In the genomic region with DNA sequence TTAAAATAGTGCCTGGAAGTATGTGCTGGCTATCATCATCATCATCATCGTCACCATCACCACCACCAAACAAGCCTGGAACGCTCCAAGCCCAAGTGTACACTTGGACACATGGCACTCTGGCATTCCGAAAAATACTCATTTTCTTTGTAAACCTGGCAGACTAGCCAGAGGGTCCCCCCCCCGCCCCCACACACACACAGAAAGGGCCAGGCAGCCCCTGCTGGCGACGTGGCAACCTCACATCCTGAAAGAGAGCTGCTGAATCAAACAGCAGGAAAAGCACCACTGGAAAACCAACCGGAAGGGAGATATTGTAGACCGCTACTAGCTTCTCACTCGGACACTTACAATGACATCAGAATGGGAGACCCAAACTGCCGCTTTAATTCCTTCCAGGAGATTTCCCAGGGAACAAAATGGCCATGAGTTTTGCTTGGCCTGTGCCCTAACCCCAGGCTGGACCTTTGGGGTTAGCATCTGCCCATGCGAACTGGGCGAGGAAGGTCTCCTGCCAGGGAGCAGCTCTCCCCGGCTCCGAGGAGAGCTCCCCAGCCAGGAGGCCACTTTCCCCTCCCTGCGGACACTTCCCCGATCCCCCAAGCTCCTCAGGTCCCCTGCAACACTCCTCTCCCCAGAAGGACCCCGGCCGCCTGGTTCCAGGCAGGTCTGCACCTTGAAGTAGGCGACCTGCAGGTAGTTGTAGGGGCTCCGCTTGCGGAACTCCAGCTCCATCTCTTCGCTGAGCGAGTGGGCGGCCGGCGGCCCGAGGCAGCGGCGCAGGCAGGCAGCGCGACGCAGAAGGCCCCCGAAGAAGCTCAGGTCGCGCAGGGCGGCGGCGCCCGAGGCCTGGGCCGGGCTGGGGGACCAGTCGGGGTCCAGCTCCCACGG, we compare ENCODE assay signal across 8 cellular contexts. TPM values are rescaled to one million over a fixed set of nuclear protein-coding genes. Genes with fewer than 3 reads are reported as not detected.
DNase-seq lines count a peak whose midpoint lies in the region; ATAC-seq, FAIRE-seq and TF ChIP-seq lines count a peak whose summit lies in the region.

No MANE protein-coding gene starts in this region.

- H3K4me3 ChIP-seq in GM23248 (peak overlapping the region; percentile 88), SJCRH30 (peak overlapping the region; percentile 84), GM12878 (peak overlapping the region; percentile 95), small intestine (ENCODE audit: low read depth in 1 of 2, low read length in 2 of 2) (peak overlapping the region; percentile 67 to 97)

- TF ChIP-seq EP300 in GM12878 (IDR thresholded peaks at IDR 0.05; ENCODE audit: borderline replicate concordance in 1 of 2, control insufficient read depth in 1 of 2, low read depth in 2 of 2, low read length in 2 of 2) = no peak

- DNase-seq in G401 (ENCODE audit: low spot score) = peak; percentile 49
- peak; percentile 86 for DNase-seq in GM23248
- DNase-seq in KBM-7 = peak; percentile 65
- DNase-seq in SJCRH30 = peak; percentile 76 to 85
- DNase-seq in GM12878 (ENCODE audit: low read depth, low spot score) = no peak
- DNase-seq in immature natural killer cell = peak in 2 of 3 donors; percentile 8 to 15
- peak; percentile 21 for DNase-seq in small intestine
- DNase-seq in GOT3 (lab: John Stamatoyannopoulos, UW) = no peak

- no peak for TF ChIP-seq POLR2A in GM12878 (IDR thresholded peaks at IDR 0.05; ENCODE audit: low read depth, low read length)

- H3K36me3 ChIP-seq in GM23248 (ENCODE audit: low read depth) (peaks cover 5% of the 10 kb centered on the region), SJCRH30 (0 out of 2 replicates have a peak, but pooled peaks cover 6% of the 10 kb centered on the region), GM12878 (ENCODE audit: control insufficient read depth in 2 of 2, insufficient read depth in 2 of 2, low read length in 1 of 2) (peaks cover 0 to 6% of the 10 kb centered on the region in 2 experiments; a peak in 1 of 4 replicates), small intestine (ENCODE audit: control insufficient read depth in 2 of 2, insufficient read depth in 2 of 2, low read length in 2 of 2) (no peaks in the 10 kb centered on the region)

- peaks cover 0 to 5% (median 2%) of the 10 kb centered on the region in 3 donors for H3K27me3 Mint-ChIP-seq in immature natural killer cell (ENCODE audit: low read depth in 3 of 3)

- no peaks in the 10 kb centered on the region for H3K9me2 ChIP-seq in GM23248 (ENCODE audit: insufficient read depth)

- 1% methylated on average over 22 to 41 of the region's 42 CpGs for WGBS in GM23248 (ENCODE audit: low coverage in 1 of 2, low lambda C conversion rate in 2 of 2, missing lambda C conversion rate in 2 of 2), 2 experiments
- 1% methylated on average over 42 of the region's 42 CpGs for WGBS in GM12878 (ENCODE audit: insufficient coverage, insufficient replicate concordance, low lambda C conversion rate, missing lambda C conversion rate)
- 1 to 2% (median 2%) methylated on average over 37 to 42 of the region's 42 CpGs for WGBS in small intestine, 3 donors

- RAD21 ChIA-PET in GM12878 (lab: Charles Lee; ENCODE audit: unreplicated experiment) = interaction anchor here (0.6 to 4.3 kb wide), 20 partner anchors 9 to 434 kb away, joined by 3 to 25 read pairs (median 5); a partner anchor contains a TSS

- H3K9ac ChIP-seq in GM23248 (peak overlapping the region; percentile 90), GM12878 (ENCODE audit: control insufficient read depth, insufficient read depth, low read length) (peak overlapping the region; percentile 84)

- CTCF ChIA-PET in GM12878 (lab: Yijun Ruan, JAX) = interaction anchor here (0.7 to 3.5 kb wide), 14 partner anchors 9 to 432 kb away, joined by 3 to 21 read pairs (median 4); a partner anchor contains a TSS

- H3F3A ChIP-seq in GM23248 (ENCODE audit: insufficient read depth) = peaks cover 18% of the 10 kb centered on the region

- H3K9me3 Mint-ChIP-seq in immature natural killer cell = no peaks in the 10 kb centered on the region

- SMC1A ChIA-PET in GM12878 (lab: Charles Lee; ENCODE audit: uncharacterized antibody, unreplicated experiment) = interaction anchor here (0.6 to 4.0 kb wide), 15 partner anchors 10 to 308 kb away, joined by 3 to 21 read pairs (median 4); a partner anchor contains a TSS

- H3K79me2 ChIP-seq in GM23248 (ENCODE audit: insufficient read depth) (peaks cover 96% of the 10 kb centered on the region), GM12878 (ENCODE audit: control insufficient read depth, insufficient read depth, low read length) (peaks cover 62% of the 10 kb centered on the region)

- 0 out of 2 replicates have a peak, but pooled peaks have one; percentile 6 for TF ChIP-seq RAD21 in GM12878 (IDR thresholded peaks at IDR 0.05; ENCODE audit: insufficient read depth, low read depth, low read length)

- H3K9me3 ChIP-seq in GM23248 (ENCODE audit: low read depth) (no peaks in the 10 kb centered on the region), SJCRH30 (replicated peaks) (no peaks in the 10 kb centered on the region), GM12878 (replicated peaks; ENCODE audit: control insufficient read depth, insufficient read depth, low read length) (no peaks in the 10 kb centered on the region), small intestine (ENCODE audit: control insufficient read depth, low read depth) (no peaks in the 10 kb centered on the region)

- H3K4me3 Mint-ChIP-seq in immature natural killer cell = no peak overlapping the region

- H3K27ac Mint-ChIP-seq in immature natural killer cell = peak overlapping the region in 1 of 6 donors; percentile 3

- TF ChIP-seq CTCF in GM12878 (IDR thresholded peaks at IDR 0.05 in 2 of 3, conservative IDR thresholded peaks at IDR 0.05 in 1 of 3; ENCODE audit: control insufficient read depth in 2 of 3, extremely low read depth in 1 of 3, insufficient read depth in 1 of 3, low read depth in 3 of 3, low read length in 3 of 3) = peak; percentile 37 to 60 (median 46); a peak in 5 of 6 replicates

- ATAC-seq in GM12878 = peak; percentile 45

- H3K27me3 ChIP-seq in GM23248 (replicated peaks; ENCODE audit: insufficient read depth) (no peaks in the 10 kb centered on the region), SJCRH30 (no peaks in the 10 kb centered on the region), GM12878 (replicated peaks in 1 of 2; ENCODE audit: control insufficient read depth in 2 of 2, insufficient read depth in 2 of 2, low read length in 1 of 2) (no peaks in the 10 kb centered on the region), small intestine (ENCODE audit: control insufficient read depth in 2 of 2, insufficient read depth in 2 of 2, low read length in 2 of 2) (no peaks in the 10 kb centered on the region)

- peaks cover 33% of the 10 kb centered on the region in 2 donors for H3K4me1 Mint-ChIP-seq in immature natural killer cell

- no TSS peak for BruUV-seq in GM12878 (replicated peaks; lab: Mats Ljungman, UMichigan)

- peaks cover 0 to 6% (median 5%) of the 10 kb centered on the region in 3 donors for H3K36me3 Mint-ChIP-seq in immature natural killer cell

- FAIRE-seq in GM12878 (lab: Jason Lieb, UNC) (no peak), small intestine (lab: Jason Lieb, UNC) (no peak)

- peaks cover 21% of the 10 kb centered on the region for H3K4me1 ChIP-seq in GM23248 (ENCODE audit: insufficient read depth)
- H3K4me1 ChIP-seq in SJCRH30 = peaks cover 10% of the 10 kb centered on the region
- H3K4me1 ChIP-seq in GM12878 (ENCODE audit: control insufficient read depth, insufficient read depth, low read length) = peaks cover 4% of the 10 kb centered on the region; the same call in 1 of the 2 replicates
- peaks cover 0 to 11% of the 10 kb centered on the region in 2 donors for H3K4me1 ChIP-seq in small intestine (ENCODE audit: control insufficient read depth in 2 of 2, insufficient read depth in 1 of 2, low read depth in 1 of 2, low read length in 1 of 2)

- H4K20me1 ChIP-seq in GM23248 (ENCODE audit: insufficient read depth) (no peaks in the 10 kb centered on the region; the same call in 1 of the 2 replicates), GM12878 (ENCODE audit: control insufficient read depth, insufficient read depth) (no peaks in the 10 kb centered on the region)

- H3K4me2 ChIP-seq in GM23248 (ENCODE audit: unreplicated experiment) (peak overlapping the region; percentile 91), GM12878 (ENCODE audit: control insufficient read depth, insufficient read depth) (peak overlapping the region; percentile 76)

- peak overlapping the region; percentile 71 for H2AFZ ChIP-seq in GM23248
- H2AFZ ChIP-seq in GM12878 (ENCODE audit: control insufficient read depth, low read depth, low read length) = peak overlapping the region; percentile 94

- POLR2A ChIA-PET in GM12878 (lab: Charles Lee) = interaction anchor here (0.5 to 3.8 kb wide), 35 partner anchors 9 to 1477 kb away, joined by 3 to 53 read pairs (median 5); a partner anchor contains a TSS

- intact Hi-C loops in GM12878 (cut with micrococcal nuclease; ENCODE audit: unreplicated experiment) = loop anchor here (2.0 to 5.0 kb wide), 3 partner anchors 51 to 84 kb away; a partner anchor contains a TSS

- in situ Hi-C loops in G401 (cut with HindIII; ENCODE audit: low sequenced_read_pairs) (no loop called here), GM23248 (cut with MboI) (no loop called here), KBM-7 (cut with MboI; ENCODE audit: low pct_unique_long_range_greater_than_20kb, low sequenced_read_pairs) (no loop called here), GM12878 (cut with MboI) (no loop called here)

- H3K27ac ChIP-seq in GM23248 = peak overlapping the region; percentile 80
- peak overlapping the region; percentile 7; the same call in 1 of the 2 replicates for H3K27ac ChIP-seq in SJCRH30
- peak overlapping the region; percentile 57 for H3K27ac ChIP-seq in GM12878 (ENCODE audit: control insufficient read depth, insufficient read depth)
- H3K27ac ChIP-seq in small intestine (ENCODE audit: low read depth in 1 of 2, low read length in 1 of 2) = peak overlapping the region; percentile 16 to 86

RNA-seq across cellular contexts. Expression of a gene that starts 0.8 kb away (rescaled TPM):
- 27.2 and 32.5 TPM in 2 replicates for total RNA-seq in G401 (2014; rRNA removed; shearing (Covaris generic))
- total RNA-seq in GM23248 (2014; rRNA removed; shearing (Covaris generic)) = 222 and 257 TPM in 2 replicates
- polyA plus RNA-seq in GM23248 (2016; fragmentation: Nextera tagmentation; extraction: Ambion mirVana) (194 and 197 TPM in 2 replicates), GM12878 (2011; rRNA removed) (18.0 and 28.8 TPM in 2 replicates), GM12878 (2014; fragmentation: Illumina TruSeq; extraction: Trizol) (21.3 and 23.2 TPM in 2 replicates), GM12878 (2014; fragmentation: Nextera tagmentation; extraction: Ambion mirVana) (1 to 10 TPM in 1 of 2 experiments, under 1 TPM in 1; 0.72 to 3.1 TPM), GM12878 (2014; rRNA removed) (31.4 and 34.9 TPM in 2 replicates), GM12878 (2016; fragmentation: Nextera tagmentation; extraction: Ambion mirVana) (10 to 100 TPM; 25.7 to 26.9 TPM), immature natural killer cell (10 to 100 TPM; 11.8 to 20.8 (median 17.3) TPM), small intestine (10 to 100 TPM in 1 of 3 donors, 1 to 10 TPM in 2; 4.3 to 16.4 (median 6.5) TPM)
- 47.2 and 47.8 TPM in 2 replicates for total RNA-seq in SJCRH30 (2014; rRNA removed; shearing (Covaris generic))
- total RNA-seq in GM12878 (2013; cell fraction: nucleolus; rRNA removed) = 58.7 and 59.7 TPM in 2 replicates
- total RNA-seq in GM12878 (2014; rRNA removed) (25.7 and 26.3 TPM in 2 replicates), GM12878 (2014; rRNA removed; fragmentation: Illumina TruSeq; extraction: Trizol) (15.3 and 16.3 TPM in 2 replicates), GM12878 (2021) (40.1 and 42.4 TPM in 2 replicates)
- polyA plus RNA-seq in GM12878 (2011; ENCODE audit: low read depth) = 9.4 TPM
- 31.3 and 45.3 TPM in 2 replicates for polyA plus RNA-seq in GM12878 (2011; cell fraction: cytosol; rRNA removed)
- polyA plus RNA-seq in GM12878 (2011; cell fraction: nucleus; rRNA removed) = 260 and 270 TPM in 2 replicates
- polyA plus RNA-seq in GM12878 (2012) = 16.4 and 22.4 TPM in 2 replicates
- 28.2 and 32.0 TPM in 2 replicates for polyA minus RNA-seq in GM12878 (2011; rRNA and poly(A)+ RNA removed)
- polyA minus RNA-seq in GM12878 (2011; cell fraction: cytosol; rRNA and poly(A)+ RNA removed) = 10.7 and 12.6 TPM in 2 replicates
- 47.3 and 60.6 TPM in 2 replicates for polyA minus RNA-seq in GM12878 (2011; cell fraction: nucleus; rRNA and poly(A)+ RNA removed)

RNA-seq across cellular contexts. Expression of a gene that starts 1.0 kb away (rescaled TPM):
- total RNA-seq in G401 (2014; rRNA removed; shearing (Covaris generic)) = 4.7 and 9.2 TPM in 2 replicates
- total RNA-seq in GM23248 (2014; rRNA removed; shearing (Covaris generic)) = 2.7 and 3.4 TPM in 2 replicates
- polyA plus RNA-seq in GM23248 (2016; fragmentation: Nextera tagmentation; extraction: Ambion mirVana) (8.1 and 10.5 TPM in 2 replicates), GM12878 (2011; rRNA removed) (9.7 and 11.8 TPM in 2 replicates), GM12878 (2014; fragmentation: Illumina TruSeq; extraction: Trizol) (4.5 and 8.7 TPM in 2 replicates), GM12878 (2014; fragmentation: Nextera tagmentation; extraction: Ambion mirVana) (1 to 10 TPM; 1.2 to 3.3 TPM), GM12878 (2014; rRNA removed) (4.6 and 5.1 TPM in 2 replicates), GM12878 (2016; fragmentation: Nextera tagmentation; extraction: Ambion mirVana) (10 to 100 TPM in 1 of 2 experiments, 1 to 10 TPM in 1; 8.1 to 10.7 TPM), immature natural killer cell (1 to 10 TPM; 4.7 to 8.8 (median 5.9) TPM), small intestine (1 to 10 TPM; 3.9 to 5.4 (median 4.6) TPM)
- 3.5 and 3.8 TPM in 2 replicates for total RNA-seq in SJCRH30 (2014; rRNA removed; shearing (Covaris generic))
- total RNA-seq in GM12878 (2013; cell fraction: nucleolus; rRNA removed) = 19.2 and 22.0 TPM in 2 replicates
- total RNA-seq in GM12878 (2014; rRNA removed) (5.0 and 5.7 TPM in 2 replicates), GM12878 (2014; rRNA removed; fragmentation: Illumina TruSeq; extraction: Trizol) (6.5 and 7.9 TPM in 2 replicates), GM12878 (2021) (4.4 and 7.0 TPM in 2 replicates)
- 2.5 TPM for polyA plus RNA-seq in GM12878 (2011; ENCODE audit: low read depth)
- polyA plus RNA-seq in GM12878 (2011; cell fraction: cytosol; rRNA removed) = 5.9 and 9.3 TPM in 2 replicates
- polyA plus RNA-seq in GM12878 (2011; cell fraction: nucleus; rRNA removed) = 5.0 and 8.3 TPM in 2 replicates
- polyA plus RNA-seq in GM12878 (2012) = 4.8 and 5.2 TPM in 2 replicates
- polyA minus RNA-seq in GM12878 (2011; rRNA and poly(A)+ RNA removed) = 3.7 and 3.9 TPM in 2 replicates
- polyA minus RNA-seq in GM12878 (2011; cell fraction: cytosol; rRNA and poly(A)+ RNA removed) = 0.53 and 0.94 TPM in 2 replicates
- polyA minus RNA-seq in GM12878 (2011; cell fraction: nucleus; rRNA and poly(A)+ RNA removed) = 2.8 and 7.2 TPM in 2 replicates

RNA-seq across cellular contexts. Expression of a gene that starts 18.7 kb away (rescaled TPM):
- total RNA-seq in G401 (2014; rRNA removed; shearing (Covaris generic)) = 0.80 TPM in 1 of 2 replicates, not detected in the other
- not detected in 2 replicates for total RNA-seq in GM23248 (2014; rRNA removed; shearing (Covaris generic))
- polyA plus RNA-seq in GM23248 (2016; fragmentation: Nextera tagmentation; extraction: Ambion mirVana) = 0.14 TPM in 1 of 2 replicates, not detected in the other
- total RNA-seq in SJCRH30 (2014; rRNA removed; shearing (Covaris generic)) = 0.05 and 0.06 TPM in 2 replicates
- 0.54 and 0.78 TPM in 2 replicates for total RNA-seq in GM12878 (2013; cell fraction: nucleolus; rRNA removed)
- 0.05 and 0.06 TPM in 2 replicates for total RNA-seq in GM12878 (2014; rRNA removed)
- 0.04 and 0.09 TPM in 2 replicates for total RNA-seq in GM12878 (2014; rRNA removed; fragmentation: Illumina TruSeq; extraction: Trizol)
- total RNA-seq in GM12878 (2021) = 0.13 and 0.18 TPM in 2 replicates
- 0.07 TPM for polyA plus RNA-seq in GM12878 (2011; ENCODE audit: low read depth)
- polyA plus RNA-seq in GM12878 (2011; rRNA removed) = 0.07 and 0.12 TPM in 2 replicates
- polyA plus RNA-seq in GM12878 (2011; cell fraction: cytosol; rRNA removed) = 0.03 and 0.04 TPM in 2 replicates
- polyA plus RNA-seq in GM12878 (2011; cell fraction: nucleus; rRNA removed) = 0.21 and 0.32 TPM in 2 replicates
- 0.11 and 0.18 TPM in 2 replicates for polyA plus RNA-seq in GM12878 (2012)
- 0.06 TPM in 1 of 2 replicates, not detected in the other for polyA plus RNA-seq in GM12878 (2014; fragmentation: Illumina TruSeq; extraction: Trizol)
- under 1 TPM; 0.02 to 0.06 TPM for polyA plus RNA-seq in GM12878 (2014; fragmentation: Nextera tagmentation; extraction: Ambion mirVana)
- 0.03 and 0.06 TPM in 2 replicates for polyA plus RNA-seq in GM12878 (2014; rRNA removed)
- polyA plus RNA-seq in GM12878 (2016; fragmentation: Nextera tagmentation; extraction: Ambion mirVana) = under 1 TPM in 1 of 2 experiments, not detected in 1; 0.26 TPM
- polyA minus RNA-seq in GM12878 (2011; rRNA and poly(A)+ RNA removed) = 0.05 TPM in 1 of 2 replicates, not detected in the other
- polyA minus RNA-seq in GM12878 (2011; cell fraction: cytosol; rRNA and poly(A)+ RNA removed) = not detected in 2 replicates
- 0.24 TPM in 1 of 2 replicates, not detected in the other for polyA minus RNA-seq in GM12878 (2011; cell fraction: nucleus; rRNA and poly(A)+ RNA removed)
- under 1 TPM in 1 of 3 donors, not detected in 2; 0.14 TPM for polyA plus RNA-seq in immature natural killer cell
- polyA plus RNA-seq in small intestine = under 1 TPM in 1 of 3 donors, not detected in 2; 0.03 TPM

RNA-seq across cellular contexts. Expression of a gene that starts 26.0 kb away (rescaled TPM):
- 0.03 TPM in 1 of 2 replicates, not detected in the other for total RNA-seq in G401 (2014; rRNA removed; shearing (Covaris generic))
- total RNA-seq in GM23248 (2014; rRNA removed; shearing (Covaris generic)) = not detected in 2 replicates
- polyA plus RNA-seq in GM23248 (2016; fragmentation: Nextera tagmentation; extraction: Ambion mirVana) (not detected in 2 replicates), GM12878 (2011; rRNA removed) (not detected in 2 replicates), GM12878 (2014; fragmentation: Illumina TruSeq; extraction: Trizol) (not detected in 2 replicates), GM12878 (2014; fragmentation: Nextera tagmentation; extraction: Ambion mirVana) (not detected), GM12878 (2014; rRNA removed) (not detected in 2 replicates), GM12878 (2016; fragmentation: Nextera tagmentation; extraction: Ambion mirVana) (not detected), immature natural killer cell (not detected), small intestine (under 1 TPM in 1 of 3 donors, not detected in 2; 0.18 TPM)
- total RNA-seq in SJCRH30 (2014; rRNA removed; shearing (Covaris generic)) = 0.12 and 0.23 TPM in 2 replicates
- not detected in 2 replicates for total RNA-seq in GM12878 (2013; cell fraction: nucleolus; rRNA removed)
- total RNA-seq in GM12878 (2014; rRNA removed) (not detected in 2 replicates), GM12878 (2014; rRNA removed; fragmentation: Illumina TruSeq; extraction: Trizol) (not detected in 2 replicates), GM12878 (2021) (not detected in 2 replicates)
- not detected for polyA plus RNA-seq in GM12878 (2011; ENCODE audit: low read depth)
- polyA plus RNA-seq in GM12878 (2011; cell fraction: cytosol; rRNA removed) = not detected in 2 replicates
- polyA plus RNA-seq in GM12878 (2011; cell fraction: nucleus; rRNA removed) = not detected in 2 replicates
- polyA plus RNA-seq in GM12878 (2012) = not detected in 2 replicates
- polyA minus RNA-seq in GM12878 (2011; rRNA and poly(A)+ RNA removed) = 0.05 TPM in 1 of 2 replicates, not detected in the other
- not detected in 2 replicates for polyA minus RNA-seq in GM12878 (2011; cell fraction: cytosol; rRNA and poly(A)+ RNA removed)
- polyA minus RNA-seq in GM12878 (2011; cell fraction: nucleus; rRNA and poly(A)+ RNA removed) = not detected in 2 replicates

RNA-seq across cellular contexts. Expression of a gene that starts 50.8 kb away (rescaled TPM):
- 5.3 and 8.1 TPM in 2 replicates for total RNA-seq in G401 (2014; rRNA removed; shearing (Covaris generic))
- 18.4 and 26.9 TPM in 2 replicates for total RNA-seq in GM23248 (2014; rRNA removed; shearing (Covaris generic))
- 7.0 and 7.9 TPM in 2 replicates for polyA plus RNA-seq in GM23248 (2016; fragmentation: Nextera tagmentation; extraction: Ambion mirVana)
- total RNA-seq in SJCRH30 (2014; rRNA removed; shearing (Covaris generic)) = 1.8 and 2.9 TPM in 2 replicates
- total RNA-seq in GM12878 (2013; cell fraction: nucleolus; rRNA removed) = 4.3 and 5.4 TPM in 2 replicates
- 4.9 and 5.3 TPM in 2 replicates for total RNA-seq in GM12878 (2014; rRNA removed)
- total RNA-seq in GM12878 (2014; rRNA removed; fragmentation: Illumina TruSeq; extraction: Trizol) = 5.3 TPM in 2 replicates
- total RNA-seq in GM12878 (2021) = 5.7 and 5.8 TPM in 2 replicates
- 3.4 TPM for polyA plus RNA-seq in GM12878 (2011; ENCODE audit: low read depth)
- polyA plus RNA-seq in GM12878 (2011; rRNA removed) = 2.5 and 2.9 TPM in 2 replicates
- 2.1 and 2.8 TPM in 2 replicates for polyA plus RNA-seq in GM12878 (2011; cell fraction: cytosol; rRNA removed)
- polyA plus RNA-seq in GM12878 (2011; cell fraction: nucleus; rRNA removed) = 3.1 and 3.6 TPM in 2 replicates
- polyA plus RNA-seq in GM12878 (2012) = 3.6 and 3.8 TPM in 2 replicates
- 6.8 TPM in 2 replicates for polyA plus RNA-seq in GM12878 (2014; fragmentation: Illumina TruSeq; extraction: Trizol)
- 1 to 10 TPM; 1.4 to 2.2 TPM for polyA plus RNA-seq in GM12878 (2014; fragmentation: Nextera tagmentation; extraction: Ambion mirVana)
- 4.6 and 6.0 TPM in 2 replicates for polyA plus RNA-seq in GM12878 (2014; rRNA removed)
- polyA plus RNA-seq in GM12878 (2016; fragmentation: Nextera tagmentation; extraction: Ambion mirVana) = 1 to 10 TPM; 2.7 to 3.4 TPM
- polyA minus RNA-seq in GM12878 (2011; rRNA and poly(A)+ RNA removed) = 2.3 and 2.5 TPM in 2 replicates
- 1.5 and 2.4 TPM in 2 replicates for polyA minus RNA-seq in GM12878 (2011; cell fraction: cytosol; rRNA and poly(A)+ RNA removed)
- 1.3 and 3.3 TPM in 2 replicates for polyA minus RNA-seq in GM12878 (2011; cell fraction: nucleus; rRNA and poly(A)+ RNA removed)
- polyA plus RNA-seq in immature natural killer cell = 1 to 10 TPM; 2.2 to 4.2 (median 2.8) TPM
- polyA plus RNA-seq in small intestine = 1 to 10 TPM; 3.8 to 7.4 (median 6.3) TPM

Comparison
In these comparisons a context has a peak if more than half of its experiments do, and no peak if none do; other contexts are left out.
1. DNase-seq: peak in G401 (single experiment), GM23248 (single experiment), KBM-7 (single experiment), SJCRH30 (2 of 2), immature natural killer cell (2 of 3) and small intestine (single experiment); none in GM12878 (single experiment) and GOT3 (single experiment).
2. H3K27ac ChIP-seq: peak in every context shown above with its lines; median percentile 80 in GM23248; 57 in GM12878; 51 in small intestine; 7 in SJCRH30.
3. Peak in every context shown above with its lines, with median percentiles within 50 percentile points of each other: H3K4me3 ChIP-seq.